Comparison of ENCODE assay signal across 1 cellular context in the genomic region with DNA sequence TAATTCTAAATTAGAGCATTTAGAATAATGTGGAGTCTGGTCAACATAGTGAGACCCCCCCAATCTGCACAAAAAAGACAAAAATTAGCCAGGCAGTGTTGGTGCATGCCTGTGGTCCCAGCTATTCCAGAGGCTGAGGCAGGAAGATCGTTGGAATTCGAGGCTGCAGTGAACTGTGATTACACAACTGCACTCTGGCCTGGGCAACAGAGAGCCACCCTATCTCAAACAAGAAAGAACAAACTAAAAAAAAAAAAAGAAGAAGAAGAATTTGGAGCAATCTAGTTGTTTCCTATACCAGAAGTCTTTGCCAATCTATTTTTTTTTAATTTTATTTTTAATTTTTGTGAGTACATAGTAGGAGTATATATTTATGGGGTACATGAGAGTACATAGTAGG.
TF ChIP-seq lines count a peak whose summit lies in the region.

No MANE protein-coding gene starts in this region.

TF ChIP-seq in HepG2, 621 proteins besides CTCF, POLR2A, EP300 and RAD21 (continued from another document and continues in another):
- TF ChIP-seq TP53 (CRISPR knock-in tag; conservative IDR thresholded peaks at IDR 0.05) (no peak), JUND (CRISPR knock-in tag; IDR thresholded peaks at IDR 0.05) (no peak), GATAD2A (CRISPR knock-in tag; IDR thresholded peaks at IDR 0.05) (peak; percentile 81), ZKSCAN5 (CRISPR knock-in tag; IDR thresholded peaks at IDR 0.05) (no peak), KDM5B (CRISPR knock-in tag; IDR thresholded peaks at IDR 0.05; ENCODE audit: borderline replicate concordance) (no peak), FOXK1 (CRISPR knock-in tag; IDR thresholded peaks at IDR 0.05; ENCODE audit: borderline replicate concordance, low read depth) (peak; percentile 41; the same call in 1 of the 2 replicates), ZFP90 (CRISPR knock-in tag; IDR thresholded peaks at IDR 0.05; ENCODE audit: borderline replicate concordance) (peak; percentile 85), ZNF781 (CRISPR knock-in tag; IDR thresholded peaks at IDR 0.05; ENCODE audit: borderline replicate concordance, not compliant biosample characterization) (no peak), ZNF354B (CRISPR knock-in tag; IDR thresholded peaks at IDR 0.05) (no peak), ZNF777 (CRISPR knock-in tag; IDR thresholded peaks at IDR 0.05) (no peak), ONECUT2 (CRISPR knock-in tag; IDR thresholded peaks at IDR 0.05) (no peak), RFX5 (IDR thresholded peaks at IDR 0.05; ENCODE audit: low read depth, low read length) (no peak), IRF2 (CRISPR knock-in tag; IDR thresholded peaks at IDR 0.05) (peak; percentile 63), ATAD3A (CRISPR knock-in tag; IDR thresholded peaks at IDR 0.05) (no peak), ZNF281 (CRISPR knock-in tag; IDR thresholded peaks at IDR 0.05; ENCODE audit: borderline replicate concordance) (no peak; the same call in 1 of the 2 replicates), MED13 (CRISPR knock-in tag; IDR thresholded peaks at IDR 0.05) (no peak), NR2F2 (IDR thresholded peaks at IDR 0.05; ENCODE audit: borderline replicate concordance, low read depth) (peak; percentile 17; the same call in 1 of the 2 replicates), HOXD1 (CRISPR knock-in tag; IDR thresholded peaks at IDR 0.05) (peak; percentile 39; the same call in 1 of the 2 replicates), SIX1 (CRISPR knock-in tag; IDR thresholded peaks at IDR 0.05; ENCODE audit: borderline replicate concordance) (no peak; the same call in 1 of the 2 replicates), ZNF20 (CRISPR knock-in tag; IDR thresholded peaks at IDR 0.05) (no peak), SAFB2 (CRISPR knock-in tag; IDR thresholded peaks at IDR 0.05; ENCODE audit: borderline replicate concordance, low read depth) (no peak), ZNF772 (CRISPR knock-in tag; IDR thresholded peaks at IDR 0.05) (no peak), FOXC1 (CRISPR knock-in tag; IDR thresholded peaks at IDR 0.05; ENCODE audit: borderline replicate concordance) (no peak), SP2 (CRISPR knock-in tag; IDR thresholded peaks at IDR 0.05) (no peak), ZNF12 (CRISPR knock-in tag; IDR thresholded peaks at IDR 0.05) (no peak), ZBTB4 (CRISPR knock-in tag; IDR thresholded peaks at IDR 0.05; ENCODE audit: borderline replicate concordance) (no peak), KDM5A (IDR thresholded peaks at IDR 0.05; ENCODE audit: borderline replicate concordance, low read length) (no peak), RBFOX2 (IDR thresholded peaks at IDR 0.05; ENCODE audit: low read depth, low read length) (no peak), PHF20 (CRISPR knock-in tag; IDR thresholded peaks at IDR 0.05) (no peak), ZNF616 (CRISPR knock-in tag; IDR thresholded peaks at IDR 0.05; ENCODE audit: low read depth) (no peak), ZNF337 (CRISPR knock-in tag; IDR thresholded peaks at IDR 0.05; ENCODE audit: borderline replicate concordance, low read depth) (no peak), MEF2D (CRISPR knock-in tag; IDR thresholded peaks at IDR 0.05) (no peak), MTA3 (CRISPR knock-in tag; IDR thresholded peaks at IDR 0.05) (no peak), KDM1A (CRISPR knock-in tag; IDR thresholded peaks at IDR 0.05) (peak; percentile 87), ZZZ3 (CRISPR knock-in tag; IDR thresholded peaks at IDR 0.05; ENCODE audit: borderline replicate concordance) (no peak), ZNF333 (CRISPR knock-in tag; IDR thresholded peaks at IDR 0.05; ENCODE audit: borderline replicate concordance) (no peak), ZNF780A (CRISPR knock-in tag; IDR thresholded peaks at IDR 0.05) (no peak), RFXANK (CRISPR knock-in tag; IDR thresholded peaks at IDR 0.05) (no peak)
- TF ChIP-seq, protein P1, sequence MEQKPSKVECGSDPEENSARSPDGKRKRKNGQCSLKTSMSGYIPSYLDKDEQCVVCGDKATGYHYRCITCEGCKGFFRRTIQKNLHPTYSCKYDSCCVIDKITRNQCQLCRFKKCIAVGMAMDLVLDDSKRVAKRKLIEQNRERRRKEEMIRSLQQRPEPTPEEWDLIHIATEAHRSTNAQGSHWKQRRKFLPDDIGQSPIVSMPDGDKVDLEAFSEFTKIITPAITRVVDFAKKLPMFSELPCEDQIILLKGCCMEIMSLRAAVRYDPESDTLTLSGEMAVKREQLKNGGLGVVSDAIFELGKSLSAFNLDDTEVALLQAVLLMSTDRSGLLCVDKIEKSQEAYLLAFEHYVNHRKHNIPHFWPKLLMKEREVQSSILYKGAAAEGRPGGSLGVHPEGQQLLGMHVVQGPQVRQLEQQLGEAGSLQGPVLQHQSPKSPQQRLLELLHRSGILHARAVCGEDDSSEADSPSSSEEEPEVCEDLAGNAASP (CRISPR knock-in tag; IDR thresholded peaks at IDR 0.05; ENCODE audit: borderline replicate concordance): peak; percentile 50; the same call in 1 of the 2 replicates
- TF ChIP-seq, protein P2, sequence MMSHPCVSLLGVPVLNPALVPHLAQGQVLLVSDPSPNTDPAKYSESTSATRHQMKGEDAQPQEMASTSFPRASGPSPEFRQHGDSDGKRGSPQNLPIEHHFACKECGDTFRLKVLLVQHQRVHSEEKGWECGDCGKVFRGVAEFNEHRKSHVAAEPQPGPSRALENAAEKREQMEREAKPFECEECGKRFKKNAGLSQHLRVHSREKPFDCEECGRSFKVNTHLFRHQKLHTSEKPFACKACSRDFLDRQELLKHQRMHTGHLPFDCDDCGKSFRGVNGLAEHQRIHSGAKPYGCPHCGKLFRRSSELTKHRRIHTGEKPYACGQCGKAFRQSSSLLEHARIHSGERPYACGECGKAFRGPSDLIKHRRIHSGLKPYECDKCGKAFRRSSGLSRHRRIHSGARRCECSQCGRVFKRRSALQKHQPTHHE (CRISPR knock-in tag; IDR thresholded peaks at IDR 0.05; ENCODE audit: borderline replicate concordance): no peak
- TF ChIP-seq, protein P3, sequence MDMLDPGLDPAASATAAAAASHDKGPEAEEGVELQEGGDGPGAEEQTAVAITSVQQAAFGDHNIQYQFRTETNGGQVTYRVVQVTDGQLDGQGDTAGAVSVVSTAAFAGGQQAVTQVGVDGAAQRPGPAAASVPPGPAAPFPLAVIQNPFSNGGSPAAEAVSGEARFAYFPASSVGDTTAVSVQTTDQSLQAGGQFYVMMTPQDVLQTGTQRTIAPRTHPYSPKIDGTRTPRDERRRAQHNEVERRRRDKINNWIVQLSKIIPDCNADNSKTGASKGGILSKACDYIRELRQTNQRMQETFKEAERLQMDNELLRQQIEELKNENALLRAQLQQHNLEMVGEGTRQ (IDR thresholded peaks at IDR 0.05; ENCODE audit: low read depth, low read length): no peak
- TF ChIP-seq, protein P3 (CRISPR knock-in tag; IDR thresholded peaks at IDR 0.05; ENCODE audit: borderline replicate concordance): no peak
- TF ChIP-seq, protein P4, sequence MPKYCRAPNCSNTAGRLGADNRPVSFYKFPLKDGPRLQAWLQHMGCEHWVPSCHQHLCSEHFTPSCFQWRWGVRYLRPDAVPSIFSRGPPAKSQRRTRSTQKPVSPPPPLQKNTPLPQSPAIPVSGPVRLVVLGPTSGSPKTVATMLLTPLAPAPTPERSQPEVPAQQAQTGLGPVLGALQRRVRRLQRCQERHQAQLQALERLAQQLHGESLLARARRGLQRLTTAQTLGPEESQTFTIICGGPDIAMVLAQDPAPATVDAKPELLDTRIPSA (CRISPR knock-in tag; IDR thresholded peaks at IDR 0.05; ENCODE audit: borderline replicate concordance): no peak
- TF ChIP-seq, protein P5, sequence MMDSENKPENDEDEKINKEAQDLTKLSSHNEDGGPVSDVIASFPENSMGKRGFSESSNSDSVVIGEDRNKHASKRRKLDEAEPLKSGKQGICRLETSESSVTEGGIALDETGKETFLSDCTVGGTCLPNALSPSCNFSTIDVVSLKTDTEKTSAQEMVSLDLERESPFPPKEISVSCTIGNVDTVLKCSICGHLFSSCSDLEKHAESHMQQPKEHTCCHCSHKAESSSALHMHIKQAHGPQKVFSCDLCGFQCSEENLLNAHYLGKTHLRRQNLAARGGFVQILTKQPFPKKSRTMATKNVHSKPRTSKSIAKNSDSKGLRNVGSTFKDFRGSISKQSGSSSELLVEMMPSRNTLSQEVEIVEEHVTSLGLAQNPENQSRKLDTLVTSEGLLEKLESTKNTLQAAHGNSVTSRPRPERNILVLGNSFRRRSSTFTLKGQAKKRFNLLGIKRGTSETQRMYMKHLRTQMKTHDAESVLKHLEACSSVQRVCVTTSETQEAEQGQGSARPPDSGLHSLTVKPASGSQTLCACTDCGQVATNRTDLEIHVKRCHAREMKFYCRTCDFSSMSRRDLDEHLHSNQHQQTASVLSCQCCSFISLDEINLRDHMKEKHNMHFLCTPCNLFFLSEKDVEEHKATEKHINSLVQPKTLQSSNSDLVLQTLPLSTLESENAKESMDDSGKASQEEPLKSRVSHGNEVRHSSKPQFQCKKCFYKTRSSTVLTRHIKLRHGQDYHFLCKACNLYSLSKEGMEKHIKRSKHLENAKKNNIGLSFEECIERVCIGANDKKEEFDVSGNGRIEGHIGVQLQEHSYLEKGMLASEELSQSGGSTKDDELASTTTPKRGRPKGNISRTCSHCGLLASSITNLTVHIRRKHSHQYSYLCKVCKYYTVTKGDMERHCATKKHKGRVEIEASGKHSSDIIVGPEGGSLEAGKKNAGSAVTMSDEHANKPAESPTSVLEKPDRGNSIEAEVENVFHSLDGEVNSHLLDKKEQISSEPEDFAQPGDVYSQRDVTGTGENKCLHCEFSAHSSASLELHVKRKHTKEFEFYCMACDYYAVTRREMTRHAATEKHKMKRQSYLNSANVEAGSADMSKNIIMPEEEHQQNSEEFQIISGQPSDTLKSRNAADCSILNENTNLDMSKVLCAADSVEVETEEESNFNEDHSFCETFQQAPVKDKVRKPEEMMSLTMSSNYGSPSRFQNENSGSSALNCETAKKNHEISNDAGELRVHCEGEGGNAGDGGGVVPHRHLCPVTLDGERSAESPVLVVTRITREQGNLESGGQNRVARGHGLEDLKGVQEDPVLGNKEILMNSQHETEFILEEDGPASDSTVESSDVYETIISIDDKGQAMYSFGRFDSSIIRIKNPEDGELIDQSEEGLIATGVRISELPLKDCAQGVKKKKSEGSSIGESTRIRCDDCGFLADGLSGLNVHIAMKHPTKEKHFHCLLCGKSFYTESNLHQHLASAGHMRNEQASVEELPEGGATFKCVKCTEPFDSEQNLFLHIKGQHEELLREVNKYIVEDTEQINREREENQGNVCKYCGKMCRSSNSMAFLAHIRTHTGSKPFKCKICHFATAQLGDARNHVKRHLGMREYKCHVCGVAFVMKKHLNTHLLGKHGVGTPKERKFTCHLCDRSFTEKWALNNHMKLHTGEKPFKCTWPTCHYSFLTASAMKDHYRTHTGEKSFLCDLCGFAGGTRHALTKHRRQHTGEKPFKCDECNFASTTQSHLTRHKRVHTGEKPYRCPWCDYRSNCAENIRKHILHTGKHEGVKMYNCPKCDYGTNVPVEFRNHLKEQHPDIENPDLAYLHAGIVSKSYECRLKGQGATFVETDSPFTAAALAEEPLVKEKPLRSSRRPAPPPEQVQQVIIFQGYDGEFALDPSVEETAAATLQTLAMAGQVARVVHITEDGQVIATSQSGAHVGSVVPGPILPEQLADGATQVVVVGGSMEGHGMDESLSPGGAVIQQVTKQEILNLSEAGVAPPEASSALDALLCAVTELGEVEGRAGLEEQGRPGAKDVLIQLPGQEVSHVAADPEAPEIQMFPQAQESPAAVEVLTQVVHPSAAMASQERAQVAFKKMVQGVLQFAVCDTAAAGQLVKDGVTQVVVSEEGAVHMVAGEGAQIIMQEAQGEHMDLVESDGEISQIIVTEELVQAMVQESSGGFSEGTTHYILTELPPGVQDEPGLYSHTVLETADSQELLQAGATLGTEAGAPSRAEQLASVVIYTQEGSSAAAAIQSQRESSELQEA (CRISPR knock-in tag; IDR thresholded peaks at IDR 0.05; ENCODE audit: not compliant biosample characterization): no peak
